ENCODE assay signal across 1 cellular context in genomic region chr13:29850213-29850898, GRCh38.
TF ChIP-seq lines count a peak whose summit lies in the region.

A gene with protein sequence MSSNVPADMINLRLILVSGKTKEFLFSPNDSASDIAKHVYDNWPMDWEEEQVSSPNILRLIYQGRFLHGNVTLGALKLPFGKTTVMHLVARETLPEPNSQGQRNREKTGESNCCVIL (minus strand): TSS chr13:29850617. CDS start chr13:29849538, 1,079 bp downstream.

TF ChIP-seq in K562, 482 proteins besides CTCF, POLR2A, EP300 and RAD21 (continued from another document and continues in another):
- TF ChIP-seq ZBTB12 (CRISPR knock-in tag; IDR thresholded peaks at IDR 0.05) = peak; percentile 66
- no peak for TF ChIP-seq ZNF277 (CRISPR knock-in tag; IDR thresholded peaks at IDR 0.05; ENCODE audit: borderline replicate concordance)
- no peak for TF ChIP-seq ZNF707 (CRISPR knock-in tag; conservative IDR thresholded peaks at IDR 0.05)
- TF ChIP-seq TAL1 (IDR thresholded peaks at IDR 0.05) = no peak
- TF ChIP-seq, protein P1, sequence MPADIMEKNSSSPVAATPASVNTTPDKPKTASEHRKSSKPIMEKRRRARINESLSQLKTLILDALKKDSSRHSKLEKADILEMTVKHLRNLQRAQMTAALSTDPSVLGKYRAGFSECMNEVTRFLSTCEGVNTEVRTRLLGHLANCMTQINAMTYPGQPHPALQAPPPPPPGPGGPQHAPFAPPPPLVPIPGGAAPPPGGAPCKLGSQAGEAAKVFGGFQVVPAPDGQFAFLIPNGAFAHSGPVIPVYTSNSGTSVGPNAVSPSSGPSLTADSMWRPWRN (IDR thresholded peaks at IDR 0.05; ENCODE audit: low read depth) = no peak
- no peak for TF ChIP-seq DEAF1 (CRISPR knock-in tag; IDR thresholded peaks at IDR 0.05)
- no peak for TF ChIP-seq KDM5B (IDR thresholded peaks at IDR 0.05; ENCODE audit: insufficient replicate concordance, low read depth, low read length)
- no peak for TF ChIP-seq FOXA1 (IDR thresholded peaks at IDR 0.05; ENCODE audit: borderline replicate concordance)
- no peak for TF ChIP-seq ZNF282 (CRISPR knock-in tag; IDR thresholded peaks at IDR 0.05)
- no peak for TF ChIP-seq CREBBP (IDR thresholded peaks at IDR 0.05; ENCODE audit: low read depth, low read length)
- no peak for TF ChIP-seq NFXL1 (CRISPR knock-in tag; IDR thresholded peaks at IDR 0.05)
- TF ChIP-seq GTF2B (IDR thresholded peaks at IDR 0.05; ENCODE audit: extremely low read depth, insufficient read length) = no peak
- TF ChIP-seq MGA (IDR thresholded peaks at IDR 0.05) = no peak
- TF ChIP-seq TOE1 (IDR thresholded peaks at IDR 0.05; ENCODE audit: borderline replicate concordance) = no peak
- no peak for TF ChIP-seq TOE1 (CRISPR knock-in tag; IDR thresholded peaks at IDR 0.05; ENCODE audit: borderline replicate concordance, low read depth)
- TF ChIP-seq HNRNPK (IDR thresholded peaks at IDR 0.05; ENCODE audit: low read depth, low read length, poor library complexity, severe bottlenecking) = no peak
- TF ChIP-seq SRSF7 (optimal IDR thresholded peaks at IDR 0.05; ENCODE audit: low read depth, low read length) = no peak
- TF ChIP-seq, protein P2, sequence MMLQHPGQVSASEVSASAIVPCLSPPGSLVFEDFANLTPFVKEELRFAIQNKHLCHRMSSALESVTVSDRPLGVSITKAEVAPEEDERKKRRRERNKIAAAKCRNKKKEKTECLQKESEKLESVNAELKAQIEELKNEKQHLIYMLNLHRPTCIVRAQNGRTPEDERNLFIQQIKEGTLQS (IDR thresholded peaks at IDR 0.05) = no peak
- TF ChIP-seq, protein P2 (CRISPR knock-in tag; conservative IDR thresholded peaks at IDR 0.05) = no peak
- TF ChIP-seq SMARCC2 (IDR thresholded peaks at IDR 0.05; ENCODE audit: low read depth) = no peak
- no peak for TF ChIP-seq ZNF133 (CRISPR knock-in tag; IDR thresholded peaks at IDR 0.05)
- TF ChIP-seq LARP7 (IDR thresholded peaks at IDR 0.05) = no peak
- TF ChIP-seq NR2F6 (CRISPR knock-in tag; IDR thresholded peaks at IDR 0.05) = no peak
- TF ChIP-seq ETS2 (tag; IDR thresholded peaks at IDR 0.05; ENCODE audit: borderline replicate concordance, poor library complexity, severe bottlenecking) = no peak
- no peak for TF ChIP-seq ZNF76 (CRISPR knock-in tag; IDR thresholded peaks at IDR 0.05; ENCODE audit: borderline replicate concordance)
- TF ChIP-seq E2F8 (IDR thresholded peaks at IDR 0.05; ENCODE audit: low read depth, partially characterized antibody) = no peak
- TF ChIP-seq ZNF764 (CRISPR knock-in tag; IDR thresholded peaks at IDR 0.05; ENCODE audit: low read depth) = no peak
- TF ChIP-seq TSC22D4 (tag; IDR thresholded peaks at IDR 0.05) = no peak
- TF ChIP-seq SMAD2 (IDR thresholded peaks at IDR 0.05; ENCODE audit: low read depth, low read length) = no peak
- TF ChIP-seq ZNF77 (CRISPR knock-in tag; IDR thresholded peaks at IDR 0.05) = no peak
- TF ChIP-seq ZNF174 (CRISPR knock-in tag; IDR thresholded peaks at IDR 0.05) = no peak
- TF ChIP-seq, protein P3, sequence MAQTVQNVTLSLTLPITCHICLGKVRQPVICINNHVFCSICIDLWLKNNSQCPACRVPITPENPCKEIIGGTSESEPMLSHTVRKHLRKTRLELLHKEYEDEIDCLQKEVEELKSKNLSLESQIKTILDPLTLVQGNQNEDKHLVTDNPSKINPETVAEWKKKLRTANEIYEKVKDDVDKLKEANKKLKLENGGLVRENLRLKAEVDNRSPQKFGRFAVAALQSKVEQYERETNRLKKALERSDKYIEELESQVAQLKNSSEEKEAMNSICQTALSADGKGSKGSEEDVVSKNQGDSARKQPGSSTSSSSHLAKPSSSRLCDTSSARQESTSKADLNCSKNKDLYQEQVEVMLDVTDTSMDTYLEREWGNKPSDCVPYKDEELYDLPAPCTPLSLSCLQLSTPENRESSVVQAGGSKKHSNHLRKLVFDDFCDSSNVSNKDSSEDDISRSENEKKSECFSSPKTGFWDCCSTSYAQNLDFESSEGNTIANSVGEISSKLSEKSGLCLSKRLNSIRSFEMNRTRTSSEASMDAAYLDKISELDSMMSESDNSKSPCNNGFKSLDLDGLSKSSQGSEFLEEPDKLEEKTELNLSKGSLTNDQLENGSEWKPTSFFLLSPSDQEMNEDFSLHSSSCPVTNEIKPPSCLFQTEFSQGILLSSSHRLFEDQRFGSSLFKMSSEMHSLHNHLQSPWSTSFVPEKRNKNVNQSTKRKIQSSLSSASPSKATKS (CRISPR knock-in tag; IDR thresholded peaks at IDR 0.05) = no peak
- no peak for TF ChIP-seq TAF9B (IDR thresholded peaks at IDR 0.05; ENCODE audit: partially characterized antibody)
- TF ChIP-seq TFAM (CRISPR knock-in tag; conservative IDR thresholded peaks at IDR 0.05) = no peak
- TF ChIP-seq ZNF444 (CRISPR knock-in tag; IDR thresholded peaks at IDR 0.05) = no peak
- no peak for TF ChIP-seq BRF1 (IDR thresholded peaks at IDR 0.05; ENCODE audit: borderline replicate concordance, extremely low read depth, insufficient read length)
- TF ChIP-seq CHD1 (IDR thresholded peaks at IDR 0.05; ENCODE audit: low read length) = no peak
- no peak for TF ChIP-seq BMI1 (IDR thresholded peaks at IDR 0.05; ENCODE audit: low read length)
- no peak for TF ChIP-seq SRSF1 (IDR thresholded peaks at IDR 0.05; ENCODE audit: low read depth, low read length)
